8 cellular contexts compared by ENCODE assay signal in genomic region chr3:149879872-149880271, GRCh38.
DNase-seq lines count a peak whose midpoint lies in the region; ATAC-seq and TF ChIP-seq lines count a peak whose summit lies in the region.

No MANE protein-coding gene starts in this region.

- H3K4me3 ChIP-seq in GM23248 (no peak overlapping the region), adrenal gland (no peak overlapping the region), hepatocyte (no peak overlapping the region), sigmoid colon (no peak overlapping the region)

- H2AFZ ChIP-seq in GM23248, result no peak overlapping the region
- H2AFZ ChIP-seq in hepatocyte, result no peak overlapping the region

- H3K9me3 ChIP-seq in GM23248 (ENCODE audit: low read depth) (no peaks in the 10 kb centered on the region), adrenal gland (replicated peaks in 1 of 3) (no peaks in the 10 kb centered on the region), hepatocyte (ENCODE audit: low read depth) (no peaks in the 10 kb centered on the region), sigmoid colon (no peaks in the 10 kb centered on the region)

- H3K9ac ChIP-seq in GM23248, result no peak overlapping the region

- in situ Hi-C loops in GM23248 (cut with MboI), result no loop called here

- H4K20me1 ChIP-seq in GM23248 (ENCODE audit: insufficient read depth), result no peaks in the 10 kb centered on the region
- H4K20me1 ChIP-seq in hepatocyte (ENCODE audit: insufficient read depth, poor library complexity, severe bottlenecking), result no peaks in the 10 kb centered on the region

- intact Hi-C loops in adrenal gland (cut with DNase I), result no loop called here
- intact Hi-C loops in sigmoid colon (cut with DNase I), result no loop called here

- ATAC-seq in HG03280 (IDR thresholded peaks at IDR 0.05; ENCODE audit: unreplicated experiment), result no peak

- peak; percentile 22 for DNase-seq in COLO668 (lab: John Stamatoyannopoulos, UW; ENCODE audit: unreplicated experiment)
- DNase-seq in GM23248, result peak; percentile 77
- DNase-seq in NCI-H446 treated with DMSO at 0.1 percent for 48 hours (lab: John Stamatoyannopoulos, UW), result peak; percentile 72
- DNase-seq in adrenal gland, result peak; percentile 64 to 89 (median 73)
- DNase-seq in hepatocyte (ENCODE audit: low spot score), result peak; percentile 69
- peak; percentile 71 for DNase-seq in sigmoid colon
- DNase-seq in SHP77 (lab: John Stamatoyannopoulos, UW), result no peak

- TF ChIP-seq POLR2A in adrenal gland (IDR thresholded peaks at IDR 0.05) (no peak), sigmoid colon (IDR thresholded peaks at IDR 0.05) (no peak)

- H3K36me3 ChIP-seq in GM23248 (ENCODE audit: low read depth), result no peaks in the 10 kb centered on the region
- H3K36me3 ChIP-seq in adrenal gland (replicated peaks in 1 of 2), result no peaks in the 10 kb centered on the region
- H3K36me3 ChIP-seq in hepatocyte (replicated peaks; ENCODE audit: insufficient read depth, low read depth), result no peaks in the 10 kb centered on the region
- H3K36me3 ChIP-seq in sigmoid colon, result no peaks in the 10 kb centered on the region

- H3K27me3 ChIP-seq in GM23248 (replicated peaks; ENCODE audit: insufficient read depth) (no peaks in the 10 kb centered on the region), adrenal gland (no peaks in the 10 kb centered on the region), hepatocyte (no peaks in the 10 kb centered on the region), sigmoid colon (no peaks in the 10 kb centered on the region)

- TF ChIP-seq CTCF in adrenal gland (IDR thresholded peaks at IDR 0.05), result peak; percentile 37 to 68 (median 58)
- peak; percentile 63 for TF ChIP-seq CTCF in hepatocyte (IDR thresholded peaks at IDR 0.05; ENCODE audit: poor library complexity)
- TF ChIP-seq CTCF in sigmoid colon (IDR thresholded peaks at IDR 0.05), result peak in 2 of 4 experiments; percentile 28 to 36

- H3K4me2 ChIP-seq in GM23248 (ENCODE audit: unreplicated experiment) (no peak overlapping the region), hepatocyte (no peak overlapping the region)

- H3K9me2 ChIP-seq in GM23248 (ENCODE audit: insufficient read depth) (no peaks in the 10 kb centered on the region), hepatocyte (replicated peaks; ENCODE audit: insufficient read depth) (no peaks in the 10 kb centered on the region)

- H3K4me1 ChIP-seq in GM23248 (ENCODE audit: insufficient read depth), result no peaks in the 10 kb centered on the region
- no peaks in the 10 kb centered on the region for H3K4me1 ChIP-seq in adrenal gland (replicated peaks in 1 of 2)
- H3K4me1 ChIP-seq in hepatocyte (ENCODE audit: insufficient read depth), result no peaks in the 10 kb centered on the region
- H3K4me1 ChIP-seq in sigmoid colon, result no peaks in the 10 kb centered on the region

- no peaks in the 10 kb centered on the region for H3F3A ChIP-seq in GM23248 (ENCODE audit: insufficient read depth)

- 2 to 3% methylated on average over 2 of the region's 2 CpGs for WGBS in GM23248 (ENCODE audit: low coverage in 1 of 2, low lambda C conversion rate in 2 of 2, missing lambda C conversion rate in 2 of 2), 2 experiments
- 0 to 14% (median 7%) methylated on average over 2 of the region's 2 CpGs for WGBS in adrenal gland, 4 donors
- WGBS in hepatocyte (ENCODE audit: low lambda C conversion rate, missing lambda C conversion rate), result 0% methylated on average over 2 of the region's 2 CpGs
- WGBS in sigmoid colon, 2 donors, result 22 to 28% methylated on average over 2 of the region's 2 CpGs

- no peaks in the 10 kb centered on the region for H3K79me2 ChIP-seq in GM23248 (ENCODE audit: insufficient read depth)
- H3K79me2 ChIP-seq in hepatocyte, result no peaks in the 10 kb centered on the region

- TF ChIP-seq EP300 in sigmoid colon (IDR thresholded peaks at IDR 0.05), result no peak

- H3K27ac ChIP-seq in GM23248 (no peak overlapping the region), adrenal gland (no peak overlapping the region), hepatocyte (no peak overlapping the region), sigmoid colon (no peak overlapping the region)

Comparison
In these comparisons a context has a peak if more than half of its experiments do, and no peak if none do; other contexts are left out.
1. DNase-seq: peak in COLO668 (single experiment), GM23248 (single experiment), NCI-H446 treated with DMSO at 0.1 percent for 48 hours (single experiment), adrenal gland (7 of 7), hepatocyte (single experiment) and sigmoid colon (single experiment); none in SHP77 (0 of 2).